In genomic region chr10:3850999-3851937, GRCh38 we compare ENCODE assay signal across 9 cellular contexts.
DNase-seq lines count a peak whose midpoint lies in the region; ATAC-seq, FAIRE-seq and TF ChIP-seq lines count a peak whose summit lies in the region.
"Had no signal": no experiment of that assay in that cellular context is flagged by ENCODE, and none has a peak within 500 bp of the region (broad histone marks: within the 10 kb centered on the region; RNA-seq: fewer than 3 reads in every experiment).

No MANE protein-coding gene starts in this region.

- peaks cover 36% of the 10 kb centered on the region for H3K4me1 Mint-ChIP-seq in activated B cell treated with CpG ODN at 0.5 μM for 24 hours

- H3K36me3 Mint-ChIP-seq in activated B cell treated with CpG ODN at 0.5 μM for 24 hours (ENCODE audit: low read depth): no peaks in the 10 kb centered on the region

- POLR2A ChIA-PET in activated B cell treated with CpG ODN at 0.5 μM for 24 hours (lab: Charles Lee): interaction anchor here (0.7 to 4.2 kb wide), 15 partner anchors 15 to 495 kb away, joined by 3 to 120 read pairs (median 5); partner anchors contain the start of gene KLF6

- H3K27ac Mint-ChIP-seq in activated B cell treated with CpG ODN at 0.5 μM for 24 hours: peak overlapping the region; percentile 88

- no peak for TF ChIP-seq POLR2A in GM12891 (IDR thresholded peaks at IDR 0.05; ENCODE audit: low read depth, low read length)

- ATAC-seq in HG03442 (IDR thresholded peaks at IDR 0.05; ENCODE audit: unreplicated experiment) (peak; percentile 25), activated B cell treated with CpG ODN at 0.5 μM for 24 hours (ENCODE audit: low read depth) (peak; percentile 58), Right ventricle myocardium superior (ENCODE audit: poor library complexity) (peak; percentile 40), HG03439 (IDR thresholded peaks at IDR 0.05; ENCODE audit: unreplicated experiment) (no peak), HG03520 (IDR thresholded peaks at IDR 0.05; ENCODE audit: unreplicated experiment) (no peak)

- no peaks in the 10 kb centered on the region for H3K27me3 Mint-ChIP-seq in activated B cell treated with CpG ODN at 0.5 μM for 24 hours

- DNase-seq in GM12891 (ENCODE audit: insufficient read length, low spot score): no peak
- DNase-seq in activated B cell treated with CpG ODN at 0.5 μM for 24 hours: no peak
- DNase-seq in Right ventricle myocardium superior: no peak
- DNase-seq in effector CD8-positive, alpha-beta T cell (lab: John Stamatoyannopoulos, UW): no peak

- H3K9me3 Mint-ChIP-seq in activated B cell treated with CpG ODN at 0.5 μM for 24 hours: no peaks in the 10 kb centered on the region

- peak overlapping the region; percentile 45 for H3K4me3 Mint-ChIP-seq in activated B cell treated with CpG ODN at 0.5 μM for 24 hours

- intact Hi-C loops in activated B cell treated with CpG ODN at 0.5 μM for 24 hours (cut with micrococcal nuclease) (loop anchor here (1.0 to 2.0 kb wide), 2 partner anchors 22 to 90 kb away; no protein-coding TSS in a partner anchor), Right ventricle myocardium superior (cut with DNase I) (no loop called here)

- no peak for TF ChIP-seq CTCF in activated B cell treated with CpG ODN at 0.5 μM for 24 hours (IDR thresholded peaks at IDR 0.05)

- H3K4me3 ChIP-seq in skin epidermis: no peak overlapping the region

- H3K27ac ChIP-seq in skin epidermis: peak overlapping the region in 20 of 21 experiments; percentile 66 to 91 (median 78)

- peak; percentile 71 for FAIRE-seq in GM12891 (lab: Jason Lieb, UNC)
- FAIRE-seq: TTC549 had no signal

- CTCF ChIA-PET in activated B cell treated with CpG ODN at 0.5 μM for 24 hours (lab: Charles Lee): interaction anchor here (0.6 to 1.1 kb wide), 3 partner anchors 13 to 66 kb away, joined by 3 read pairs; partner anchors contain the start of gene KLF6

TF ChIP-seq in GM12891, 5 proteins besides CTCF, POLR2A, EP300 and RAD21:
- TF ChIP-seq POLR2AphosphoS5 (IDR thresholded peaks at IDR 0.05; ENCODE audit: low read depth, low read length) (no peak), PAX5 (IDR thresholded peaks at IDR 0.05; ENCODE audit: insufficient read depth, low read length, severe bottlenecking) (no peak), TAF1 (IDR thresholded peaks at IDR 0.05; ENCODE audit: low read depth, low read length) (no peak), POU2F2 (IDR thresholded peaks at IDR 0.05; ENCODE audit: low read depth, low read length) (no peak), SPI1 (IDR thresholded peaks at IDR 0.05; ENCODE audit: low read depth, low read length) (peak; percentile 21; the same call in 1 of the 2 replicates)

Comparison
In these comparisons a context has a peak if more than half of its experiments do, and no peak if none do; other contexts are left out.
1. ATAC-seq: peak in HG03442 (single experiment), activated B cell treated with CpG ODN at 0.5 μM for 24 hours (single experiment) and Right ventricle myocardium superior (single experiment); none in HG03439 (single experiment) and HG03520 (single experiment).